In the genomic region with DNA sequence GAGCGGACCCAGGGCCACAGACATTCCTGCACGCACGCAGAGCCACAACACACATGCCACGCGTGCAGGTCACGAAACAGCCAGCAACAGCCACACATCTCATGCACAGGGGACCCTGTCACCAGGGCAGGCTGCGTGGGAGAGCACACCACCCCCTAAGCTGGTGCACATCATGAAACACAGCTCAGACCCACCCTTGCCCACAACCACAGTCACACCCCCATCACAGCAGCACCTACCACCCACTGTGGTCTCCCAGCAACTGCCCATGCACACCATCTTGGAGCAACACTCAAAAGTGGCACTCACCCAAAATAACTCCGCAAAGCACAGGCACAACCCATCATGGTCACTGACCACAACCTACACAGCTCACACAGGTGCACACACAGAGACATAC, we compare ENCODE assay signal across 24 cellular contexts.
DNase-seq lines count a peak whose midpoint lies in the region; ATAC-seq, FAIRE-seq and TF ChIP-seq lines count a peak whose summit lies in the region.
"Had no signal": no experiment of that assay in that cellular context is flagged by ENCODE, and none has a peak within 500 bp of the region (broad histone marks: within the 10 kb centered on the region; RNA-seq: fewer than 3 reads in every experiment).

No MANE protein-coding gene starts in this region.

- POLR2A ChIA-PET in H1 (lab: Charles Lee; ENCODE audit: partially characterized antibody): no interaction called here

- H3K9me3 ChIP-seq in BLaER1: peaks cover 5% of the 10 kb centered on the region; the same call in 1 of the 2 replicates
- H3K9me3 ChIP-seq in H1 (ENCODE audit: insufficient read depth in 2 of 2, low read depth in 1 of 2, low read length in 1 of 2): no peaks in the 10 kb centered on the region
- H3K9me3 ChIP-seq in neural progenitor cell (ENCODE audit: low read depth): no peaks in the 10 kb centered on the region
- H3K9me3 ChIP-seq: SK-N-SH had no signal

- peaks cover 15% of the 10 kb centered on the region for H3F3A ChIP-seq in neural progenitor cell (ENCODE audit: low read depth)

- no peak overlapping the region for H3K18ac ChIP-seq in H1 (ENCODE audit: extremely low read depth, low read length)

- H3K27ac Mint-ChIP-seq in brain: peak overlapping the region in 4 of 5 experiments; percentile 4 to 66 (median 52)
- peak overlapping the region; percentile 16 for H3K27ac Mint-ChIP-seq in neural progenitor cell
- H3K27ac Mint-ChIP-seq: B cell, CD14-positive monocyte had no signal

- H3K4me3 ChIP-seq in BLaER1 (no peak overlapping the region), H1 (ENCODE audit: extremely low read depth in 1 of 4, insufficient read depth in 2 of 4, low read depth in 3 of 4, low read length in 4 of 4) (no peak overlapping the region), neural progenitor cell (no peak overlapping the region)

- peak in 1 of 2 experiments; percentile 14 for DNase-seq in H1 (ENCODE audit: low read depth in 1 of 2, low spot score in 2 of 2)
- DNase-seq in neural progenitor cell (ENCODE audit: low spot score): no peak
- no peak for DNase-seq in NCI-H1694 (lab: John Stamatoyannopoulos, UW)
- DNase-seq in midbrain (lab: John Stamatoyannopoulos, UW): no peak
- DNase-seq: Calu3, DND-41, KBM-7, MV-4-11, NCI-H1105, NCI-H1436 treated with DMSO at 0.1 percent for 48 hours, NCI-H1930, NCI-H2107, NCI-H524, NCI-H748 treated with DMSO at 0.1 percent for 48 hours, PC-3, SK-N-SH had no signal

- no peak overlapping the region for H3K4ac ChIP-seq in H1 (replicated peaks; ENCODE audit: insufficient read length, low read depth, low read length)

- no peak overlapping the region for H2BK120ac ChIP-seq in H1 (replicated peaks; ENCODE audit: low read depth, low read length)

- no peak for TF ChIP-seq CTCF in brain (conservative IDR thresholded peaks at IDR 0.05)
- no peak for TF ChIP-seq CTCF in H1 (IDR thresholded peaks at IDR 0.05; ENCODE audit: control extremely low read depth in 1 of 3, insufficient read depth in 1 of 3, low read depth in 1 of 3, low read length in 3 of 3)
- no peak for TF ChIP-seq CTCF in neural progenitor cell (IDR thresholded peaks at IDR 0.05)

- no peak overlapping the region for H2BK15ac ChIP-seq in H1 (ENCODE audit: low read length)

- H3K79me1 ChIP-seq in H1 (ENCODE audit: low read depth, low read length): no peaks in the 10 kb centered on the region

- TF ChIP-seq EP300 in H1 (IDR thresholded peaks at IDR 0.05; ENCODE audit: borderline replicate concordance in 1 of 2, low read depth in 2 of 2, low read length in 2 of 2): no peak

- H3K79me2 ChIP-seq in H1 (ENCODE audit: control insufficient read depth in 1 of 2, insufficient read depth in 2 of 2, low read length in 2 of 2): no peaks in the 10 kb centered on the region
- H3K79me2 ChIP-seq in neural progenitor cell (ENCODE audit: low read depth): no peaks in the 10 kb centered on the region

- H3K27ac ChIP-seq in BLaER1 (no peak overlapping the region), H1 (ENCODE audit: low read depth, low read length) (no peak overlapping the region), neural progenitor cell (no peak overlapping the region)
- H3K27ac ChIP-seq: 22Rv1 had no signal

- peak overlapping the region; percentile 41; the same call in 1 of the 2 replicates for H2BK5ac ChIP-seq in H1 (ENCODE audit: low read depth, low read length)

- H4K91ac ChIP-seq in H1 (replicated peaks; ENCODE audit: insufficient read length, low read length): no peak overlapping the region

- H3K9ac ChIP-seq in BLaER1 (no peak overlapping the region), H1 (replicated peaks in 1 of 4; ENCODE audit: extremely low read depth in 1 of 4, low read depth in 3 of 4, low read length in 3 of 4) (no peak overlapping the region), neural progenitor cell (no peak overlapping the region)
- H3K9ac ChIP-seq: SK-N-SH had no signal

- FAIRE-seq in H1 (lab: Jason Lieb, UNC): no peak
- FAIRE-seq: H54 had no signal

- ATAC-seq in GM21786 (IDR thresholded peaks at IDR 0.05; ENCODE audit: unreplicated experiment) (no peak), HG02885 (IDR thresholded peaks at IDR 0.05; ENCODE audit: poor library complexity, unreplicated experiment) (no peak)
- ATAC-seq: PC-3 had no signal

- no peak overlapping the region for H4K5ac ChIP-seq in H1 (ENCODE audit: insufficient read length, low read depth, low read length)

- H3K36me3 ChIP-seq in BLaER1 (no peaks in the 10 kb centered on the region), H1 (ENCODE audit: control insufficient read depth in 2 of 4, insufficient read depth in 4 of 4, low read length in 3 of 4) (no peaks in the 10 kb centered on the region), neural progenitor cell (no peaks in the 10 kb centered on the region)

- no peak overlapping the region for H3K14ac ChIP-seq in H1 (ENCODE audit: insufficient read length)

- WGBS in H1 (ENCODE audit: extremely low coverage in 1 of 2, insufficient coverage in 1 of 2, insufficient read length in 1 of 2, insufficient replicate concordance in 2 of 2, low coverage in 1 of 2, low lambda C conversion rate in 2 of 2, missing lambda C conversion rate in 1 of 2), 2 experiments: 91% methylated on average over 8 of the region's 8 CpGs; no CpG with 5 or more reads in 1 of the 2 experiments

- H2AFZ ChIP-seq in H1 (ENCODE audit: low read length) (no peak overlapping the region), neural progenitor cell (replicated peaks) (no peak overlapping the region)

- no peaks in the 10 kb centered on the region for H3K23me2 ChIP-seq in H1 (ENCODE audit: low read depth, low read length)

- TF ChIP-seq RAD21 in H1 (IDR thresholded peaks at IDR 0.05 in 1 of 2, conservative IDR thresholded peaks at IDR 0.05 in 1 of 2; ENCODE audit: low read depth in 2 of 2, low read length in 2 of 2): no peak

- H3K27me3 ChIP-seq in BLaER1 (no peaks in the 10 kb centered on the region), H1 (replicated peaks in 1 of 4; ENCODE audit: control insufficient read depth in 3 of 4, extremely low read depth in 1 of 4, insufficient read depth in 3 of 4, low read length in 3 of 4) (no peaks in the 10 kb centered on the region), neural progenitor cell (no peaks in the 10 kb centered on the region)

- H3K4me2 ChIP-seq in BLaER1: 0 out of 2 replicates have a peak overlapping the region, but pooled peaks have one; percentile 1
- no peak overlapping the region for H3K4me2 ChIP-seq in H1 (ENCODE audit: insufficient read depth in 1 of 2, low read depth in 2 of 2, low read length in 2 of 2)
- H3K4me2 ChIP-seq in neural progenitor cell: no peak overlapping the region
- H3K4me2 ChIP-seq: SK-N-SH had no signal

- no peak overlapping the region for H3K56ac ChIP-seq in H1 (replicated peaks; ENCODE audit: insufficient read length, low read depth, low read length)

- TF ChIP-seq POLR2A in H1 (IDR thresholded peaks at IDR 0.05; ENCODE audit: control extremely low read depth in 1 of 2, low read depth in 2 of 2, low read length in 2 of 2): no peak

- CTCF ChIA-PET in H1 (lab: Charles Lee; ENCODE audit: partially characterized antibody): interaction anchor here (1.4 to 6.0 kb wide), 5 partner anchors 9 to 36 kb away, joined by 3 to 53 read pairs (median 10); no protein-coding TSS in a partner anchor

- H4K20me1 ChIP-seq in BLaER1 (no peaks in the 10 kb centered on the region), H1 (replicated peaks in 1 of 2; ENCODE audit: control insufficient read depth in 1 of 2, insufficient read depth in 2 of 2, low read length in 2 of 2) (no peaks in the 10 kb centered on the region), neural progenitor cell (ENCODE audit: low read depth) (no peaks in the 10 kb centered on the region)

- H2BK20ac ChIP-seq in H1 (ENCODE audit: low read length): 0 out of 2 replicates have a peak overlapping the region, but pooled peaks have one; percentile 21

- H3K27me3 Mint-ChIP-seq in brain (no peaks in the 10 kb centered on the region), neural progenitor cell (ENCODE audit: insufficient read depth, low read depth) (peaks cover 7% of the 10 kb centered on the region)
- H3K27me3 Mint-ChIP-seq: B cell had no signal

- H2BK12ac ChIP-seq in H1 (ENCODE audit: low read depth, low read length): 0 out of 2 replicates have a peak overlapping the region, but pooled peaks have one; percentile 7

- H3K4me3 Mint-ChIP-seq in brain (no peak overlapping the region), neural progenitor cell (no peak overlapping the region)
- H3K4me3 Mint-ChIP-seq: B cell, CD14-positive monocyte had no signal

- H3K9me3 Mint-ChIP-seq in brain (peaks cover 0 to 2% (median 0%) of the 10 kb centered on the region in 5 experiments), neural progenitor cell (peaks cover 4% of the 10 kb centered on the region)

- H3K36me3 Mint-ChIP-seq in brain (no peaks in the 10 kb centered on the region), neural progenitor cell (no peaks in the 10 kb centered on the region)
- H3K36me3 Mint-ChIP-seq: CD14-positive monocyte had no signal

- H3K4me1 ChIP-seq in BLaER1: peaks cover 35% of the 10 kb centered on the region
- peaks cover 0 to 15% (median 5%) of the 10 kb centered on the region in 4 experiments; a peak in 4 of 7 replicates for H3K4me1 ChIP-seq in H1 (replicated peaks in 1 of 4; ENCODE audit: control insufficient read depth in 3 of 4, insufficient read depth in 4 of 4, low read length in 3 of 4)
- H3K4me1 ChIP-seq in neural progenitor cell: peaks cover 15% of the 10 kb centered on the region

- no peak overlapping the region for H2AK5ac ChIP-seq in H1 (ENCODE audit: low read depth, low read length)

- H3K4me1 Mint-ChIP-seq in brain: peaks cover 59% of the 10 kb centered on the region
- peaks cover 15% of the 10 kb centered on the region for H3K4me1 Mint-ChIP-seq in neural progenitor cell
- H3K4me1 Mint-ChIP-seq: B cell, CD14-positive monocyte had no signal

- H4K8ac ChIP-seq in H1 (ENCODE audit: extremely low read depth, insufficient read depth, low read length): no peak overlapping the region

- no peak overlapping the region for H3K23ac ChIP-seq in H1 (ENCODE audit: insufficient read length)

TF ChIP-seq in H1, 55 proteins besides CTCF, POLR2A, EP300 and RAD21 (continues in another document):
- TF ChIP-seq HDAC6 (IDR thresholded peaks at IDR 0.05; ENCODE audit: low read depth, low read length) (no peak), SUZ12 (IDR thresholded peaks at IDR 0.05; ENCODE audit: low read length) (no peak), CEBPB (IDR thresholded peaks at IDR 0.05; ENCODE audit: low read depth, low read length) (no peak), GTF2F1 (IDR thresholded peaks at IDR 0.05; ENCODE audit: borderline replicate concordance, low read depth, low read length) (no peak), SIRT6 (IDR thresholded peaks at IDR 0.05; ENCODE audit: low read length) (no peak), SIN3A (conservative IDR thresholded peaks at IDR 0.05 in 1 of 2, IDR thresholded peaks at IDR 0.05 in 1 of 2; ENCODE audit: low read depth in 1 of 2, low read length in 2 of 2) (no peak), SP4 (IDR thresholded peaks at IDR 0.05; ENCODE audit: low read length) (no peak), SP2 (IDR thresholded peaks at IDR 0.05; ENCODE audit: low read length) (no peak), TAF1 (IDR thresholded peaks at IDR 0.05; ENCODE audit: low read depth, low read length) (no peak), GABPA (IDR thresholded peaks at IDR 0.05; ENCODE audit: borderline replicate concordance, insufficient read depth, low read length) (no peak), JUN (IDR thresholded peaks at IDR 0.05; ENCODE audit: low read depth, low read length) (no peak)
